In the genomic region with DNA sequence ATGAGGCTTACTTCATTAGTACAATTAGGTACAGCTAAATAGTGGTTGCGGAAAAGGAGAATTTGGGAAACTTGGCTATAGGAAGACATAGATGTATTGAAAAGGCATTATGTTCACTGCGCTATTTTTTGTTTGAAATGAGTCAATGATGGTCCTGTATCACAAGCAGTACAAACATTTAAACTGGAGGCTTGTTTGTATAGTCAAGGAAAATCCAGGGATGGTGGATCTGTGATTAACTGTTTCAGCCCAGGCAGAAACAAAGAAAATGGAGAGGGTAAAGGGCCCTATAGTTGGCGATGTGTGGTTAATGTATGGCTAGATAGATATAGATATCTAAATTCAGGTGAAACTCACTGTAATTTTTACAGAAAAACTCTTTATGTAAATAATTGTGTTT, we compare ENCODE assay signal across 26 cellular contexts.
DNase-seq lines count a peak whose midpoint lies in the region; ATAC-seq, FAIRE-seq and TF ChIP-seq lines count a peak whose summit lies in the region.
"Had no signal": no experiment of that assay in that cellular context is flagged by ENCODE, and none has a peak within 500 bp of the region (broad histone marks: within the 10 kb centered on the region; RNA-seq: fewer than 3 reads in every experiment).

No MANE protein-coding gene starts in this region.

- CTCF ChIA-PET in IMR-90 (lab: Yijun Ruan, JAX): interaction anchor here (1.2 kb wide), 1 partner anchor 137 kb away, joined by 7 read pairs; no protein-coding TSS in a partner anchor
- CTCF ChIA-PET in K562 (lab: Yijun Ruan, JAX; ENCODE audit: low intra/inter-chr PET ratio): no interaction called here

- H4K91ac ChIP-seq in IMR-90 (ENCODE audit: insufficient read depth, low read depth, low read length): no peak overlapping the region

- POLR2A ChIA-PET in IMR-90 (lab: Charles Lee; ENCODE audit: unreplicated experiment): no interaction called here
- POLR2A ChIA-PET in K562 (lab: Yijun Ruan, JAX): interaction anchor here (0.6 to 2.3 kb wide), 5 partner anchors 12 to 277 kb away, joined by 3 to 9 read pairs (median 4); no protein-coding TSS in a partner anchor

- H3K9ac ChIP-seq in IMR-90 (ENCODE audit: low read depth, low read length) (no peak overlapping the region), K562 (ENCODE audit: insufficient read depth in 1 of 2, low read depth in 2 of 2, low read length in 2 of 2) (no peak overlapping the region)
- H3K9ac ChIP-seq: GM23248 had no signal

- BruUV-seq in IMR-90 (replicated peaks; lab: Mats Ljungman, UMichigan) (no TSS peak), K562 (replicated peaks; lab: Mats Ljungman, UMichigan) (no TSS peak)

- TF ChIP-seq EP300 in K562 (IDR thresholded peaks at IDR 0.05; ENCODE audit: low read length): no peak

- no peaks in the 10 kb centered on the region for H3K9me2 ChIP-seq in DOHH2 (replicated peaks; ENCODE audit: control insufficient read depth, low read length)

- DNase-seq in IMR-90 (no peak), K562 (ENCODE audit: extremely low read depth in 1 of 4, low spot score in 3 of 4) (no peak), naive B cell (no peak), ascending aorta (ENCODE audit: low spot score in 2 of 2) (no peak)
- DNase-seq in natural killer cell treated with Interleukin-12 subunit alpha and Interleukin-12 subunit beta and Interleukin-15 and Interleukin-18, amount 100 ng/mL, for 72 hours (ENCODE audit: low spot score): no peak
- DNase-seq: Calu3; CD8-positive, alpha-beta memory T cell; GM23248; H9; NCI-H1092 treated with DMSO at 0.1 percent for 48 hours; NCI-H1436 treated with DMSO at 0.1 percent for 48 hours; NCI-H187 treated with DMSO at 0.1 percent for 48 hours; NCI-H2171 treated with DMSO at 0.1 percent for 48 hours; NCI-H345; NCI-H510A treated with DMSO at 0.1 percent for 48 hours; NCI-H748 treated with DMSO at 0.1 percent for 48 hours; NK-92 treated with Interleukin-12 subunit alpha and Interleukin-12 subunit beta, amount 100 ng/mL, for 24 hours; PC-9 had no signal

- H3K9me3 ChIP-seq in DOHH2 (ENCODE audit: control insufficient read depth, insufficient read depth, low read length): no peaks in the 10 kb centered on the region
- H3K9me3 ChIP-seq in IMR-90 (ENCODE audit: control insufficient read depth, insufficient read depth, low read length): no peaks in the 10 kb centered on the region
- no peaks in the 10 kb centered on the region for H3K9me3 ChIP-seq in K562 (replicated peaks; ENCODE audit: control insufficient read depth, insufficient read depth, low read depth, low read length)
- no peaks in the 10 kb centered on the region for H3K9me3 ChIP-seq in ascending aorta
- H3K9me3 ChIP-seq: SJSA1 had no signal

- in situ Hi-C loops in IMR-90 (cut with MboI; ENCODE audit: low sequenced_read_pairs): no loop called here
- in situ Hi-C loops in K562 (cut with MboI): no loop called here

- H3K23ac ChIP-seq in IMR-90 (ENCODE audit: low read depth, low read length): no peak overlapping the region

- no peak overlapping the region for H2BK15ac ChIP-seq in IMR-90 (ENCODE audit: low read depth, low read length)

- H3K14ac ChIP-seq in IMR-90 (replicated peaks; ENCODE audit: low read depth, low read length): no peak overlapping the region

- peaks cover 47 to 91% (median 79%) of the 10 kb centered on the region in 3 donors for H3K4me1 Mint-ChIP-seq in naive B cell
- H3K4me1 Mint-ChIP-seq in natural killer cell treated with Interleukin-12 subunit alpha and Interleukin-12 subunit beta and Interleukin-15 and Interleukin-18, amount 100 ng/mL, for 72 hours (ENCODE audit: low read depth in 2 of 2): no peaks in the 10 kb centered on the region
- H3K4me1 Mint-ChIP-seq: CD8-positive, alpha-beta memory T cell had no signal

- H2AK5ac ChIP-seq in IMR-90 (ENCODE audit: low read depth, low read length): no peak overlapping the region

- H2BK5ac ChIP-seq in IMR-90 (ENCODE audit: low read depth, low read length, poor library complexity, severe bottlenecking): peak overlapping the region; percentile 5

- H3K27ac Mint-ChIP-seq in naive B cell: peak overlapping the region; percentile 7 to 69 (median 44)
- no peak overlapping the region for H3K27ac Mint-ChIP-seq in natural killer cell treated with Interleukin-12 subunit alpha and Interleukin-12 subunit beta and Interleukin-15 and Interleukin-18, amount 100 ng/mL, for 72 hours
- H3K27ac Mint-ChIP-seq: CD14-positive monocyte; CD8-positive, alpha-beta memory T cell had no signal

- H2BK20ac ChIP-seq in IMR-90 (ENCODE audit: low read depth, low read length): no peak overlapping the region

- H3K36me3 ChIP-seq in DOHH2 (ENCODE audit: control insufficient read depth, low read length): peaks cover 26% of the 10 kb centered on the region
- peaks cover 6% of the 10 kb centered on the region for H3K36me3 ChIP-seq in IMR-90 (ENCODE audit: control insufficient read depth, insufficient read depth, low read length)
- peaks cover 5% of the 10 kb centered on the region; the same call in 2 of the 3 replicates for H3K36me3 ChIP-seq in K562 (ENCODE audit: control insufficient read depth, insufficient read depth, low read length)
- peaks cover 0 to 9% of the 10 kb centered on the region in 2 donors for H3K36me3 ChIP-seq in ascending aorta

- H2AFZ ChIP-seq in IMR-90 (replicated peaks; ENCODE audit: low read length, poor library complexity) (no peak overlapping the region), K562 (ENCODE audit: low read depth, low read length) (no peak overlapping the region)
- H2AFZ ChIP-seq: GM23248, PC-9 had no signal

- H4K8ac ChIP-seq in IMR-90 (ENCODE audit: low read depth in 2 of 2, low read length in 2 of 2): no peak overlapping the region

- peaks cover 28% of the 10 kb centered on the region for H3F3A ChIP-seq in DOHH2 (ENCODE audit: control insufficient read depth, insufficient read depth)

- peaks cover 0 to 5% of the 10 kb centered on the region in 2 donors for H3K36me3 Mint-ChIP-seq in naive B cell
- no peaks in the 10 kb centered on the region for H3K36me3 Mint-ChIP-seq in natural killer cell treated with Interleukin-12 subunit alpha and Interleukin-12 subunit beta and Interleukin-15 and Interleukin-18, amount 100 ng/mL, for 72 hours
- H3K36me3 Mint-ChIP-seq: CD8-positive, alpha-beta memory T cell; IgD-negative memory B cell had no signal

- intact Hi-C loops in IMR-90 (cut with micrococcal nuclease): loop anchor here (5.0 kb wide), 1 partner anchor 43 kb away; no protein-coding TSS in a partner anchor
- intact Hi-C loops in K562 (cut with micrococcal nuclease): loop anchor here (5.0 kb wide), 1 partner anchor 78 kb away; a partner anchor contains a TSS
- intact Hi-C loops in ascending aorta (cut with DNase I): loop anchor here (5.0 kb wide), 1 partner anchor 78 kb away; a partner anchor contains a TSS

- H3K27me3 ChIP-seq in DOHH2 (ENCODE audit: control insufficient read depth, low read length): no peaks in the 10 kb centered on the region
- no peaks in the 10 kb centered on the region for H3K27me3 ChIP-seq in IMR-90 (ENCODE audit: control insufficient read depth, insufficient read depth, low read length)
- H3K27me3 ChIP-seq in K562 (ENCODE audit: control insufficient read depth in 2 of 2, insufficient read depth in 2 of 2, low read length in 2 of 2): no peaks in the 10 kb centered on the region
- H3K27me3 ChIP-seq in ascending aorta: no peaks in the 10 kb centered on the region
- H3K27me3 ChIP-seq: SJSA1 had no signal

- no peak overlapping the region for H2AK9ac ChIP-seq in IMR-90 (replicated peaks; ENCODE audit: low read depth, low read length, poor library complexity)

- H3K79me2 ChIP-seq in DOHH2 (ENCODE audit: control insufficient read depth, low read length) (peaks cover 82% of the 10 kb centered on the region), K562 (ENCODE audit: control insufficient read depth, insufficient read depth, low read length) (no peaks in the 10 kb centered on the region; the same call in 2 of the 3 replicates)

- H3K27me3 Mint-ChIP-seq in naive B cell: no peaks in the 10 kb centered on the region
- H3K27me3 Mint-ChIP-seq in natural killer cell treated with Interleukin-12 subunit alpha and Interleukin-12 subunit beta and Interleukin-15 and Interleukin-18, amount 100 ng/mL, for 72 hours: no peaks in the 10 kb centered on the region
- H3K27me3 Mint-ChIP-seq: B cell, IgD-negative memory B cell had no signal

- TF ChIP-seq POLR2A in IMR-90 (IDR thresholded peaks at IDR 0.05; ENCODE audit: low read depth, low read length) (no peak), K562 (conservative IDR thresholded peaks at IDR 0.05) (no peak)

- H3K4me1 ChIP-seq in DOHH2 (ENCODE audit: control insufficient read depth, low read length): peaks cover 96% of the 10 kb centered on the region
- H3K4me1 ChIP-seq in IMR-90 (ENCODE audit: control insufficient read depth, insufficient read depth, low read length): peaks cover 20% of the 10 kb centered on the region
- H3K4me1 ChIP-seq in K562 (replicated peaks in 1 of 2; ENCODE audit: control insufficient read depth in 2 of 2, insufficient read depth in 2 of 2, low read length in 2 of 2): no peaks in the 10 kb centered on the region
- H3K4me1 ChIP-seq in ascending aorta: peaks cover 4 to 73% of the 10 kb centered on the region in 2 donors

- H3K27ac ChIP-seq in DOHH2 (ENCODE audit: low read depth, low read length) (peak overlapping the region; percentile 11; the same call in 1 of the 2 replicates), IMR-90 (ENCODE audit: insufficient read depth, low read length) (no peak overlapping the region), K562 (ENCODE audit: extremely low read depth, low read depth, low read length) (no peak overlapping the region), ascending aorta (no peak overlapping the region)
- H3K27ac ChIP-seq: PC-9, SJSA1 had no signal

- no peak overlapping the region for H3K4me3 Mint-ChIP-seq in naive B cell
- H3K4me3 Mint-ChIP-seq in natural killer cell treated with Interleukin-12 subunit alpha and Interleukin-12 subunit beta and Interleukin-15 and Interleukin-18, amount 100 ng/mL, for 72 hours: no peak overlapping the region
- H3K4me3 Mint-ChIP-seq: B cell; CD14-positive monocyte; CD8-positive, alpha-beta memory T cell; H9; IgD-negative memory B cell had no signal

- TF ChIP-seq RAD21 in IMR-90 (IDR thresholded peaks at IDR 0.05; ENCODE audit: low read length) (no peak), K562 (CRISPR knock-in tag; conservative IDR thresholded peaks at IDR 0.05 in 1 of 2, IDR thresholded peaks at IDR 0.05 in 1 of 2) (no peak)

- no peak overlapping the region for H3K56ac ChIP-seq in IMR-90 (ENCODE audit: extremely low read depth, insufficient read depth, low read length)

- H4K5ac ChIP-seq in IMR-90 (ENCODE audit: low read depth, low read length): no peak overlapping the region

- dilution Hi-C loops in IMR-90 (cut with HindIII; ENCODE audit: low sequenced_read_pairs, unreplicated experiment): no loop called here

- H3K18ac ChIP-seq in IMR-90 (ENCODE audit: low read depth, low read length): no peak overlapping the region

- peak; percentile 35 for FAIRE-seq in K562 (lab: Jason Lieb, UNC)
- FAIRE-seq: GM18507 had no signal

- peaks cover 0 to 48% of the 10 kb centered on the region in 2 experiments; a peak in 2 of 4 replicates for H3K79me1 ChIP-seq in IMR-90 (ENCODE audit: low read depth in 1 of 2, low read length in 2 of 2)

- no peak overlapping the region for H3K4me3 ChIP-seq in DOHH2 (ENCODE audit: low read length)
- H3K4me3 ChIP-seq in IMR-90 (ENCODE audit: insufficient read depth, low read depth, low read length): no peak overlapping the region
- no peak overlapping the region for H3K4me3 ChIP-seq in K562
- no peak overlapping the region for H3K4me3 ChIP-seq in ascending aorta
- H3K4me3 ChIP-seq: GM23248, PC-9, SJSA1 had no signal

- WGBS in IMR-90 (ENCODE audit: extremely low coverage in 2 of 2, insufficient read length in 1 of 2), 2 experiments: no CpG with 5 or more reads among the region's 3 CpGs
- WGBS in K562 (ENCODE audit: insufficient coverage, low coverage, missing lambda C conversion rate): 91% methylated on average over 3 of the region's 3 CpGs

- no peak overlapping the region for H2BK120ac ChIP-seq in IMR-90 (ENCODE audit: low read depth, low read length)

- H3K4me2 ChIP-seq in DOHH2 (ENCODE audit: low read length) (no peak overlapping the region), IMR-90 (ENCODE audit: low read depth, low read length) (no peak overlapping the region), K562 (ENCODE audit: insufficient read depth, low read length) (no peak overlapping the region)
- H3K4me2 ChIP-seq: PC-9 had no signal

- no peak overlapping the region for H3K4ac ChIP-seq in IMR-90 (ENCODE audit: low read depth, low read length)

- peaks cover 17% of the 10 kb centered on the region for H3K9me1 ChIP-seq in IMR-90 (ENCODE audit: insufficient read depth, low read length)
- H3K9me1 ChIP-seq in K562 (ENCODE audit: control insufficient read depth, insufficient read depth, low read length): no peaks in the 10 kb centered on the region

- TF ChIP-seq CTCF in DOHH2 (IDR thresholded peaks at IDR 0.05; ENCODE audit: low read depth, low read length, poor library complexity, severe bottlenecking): no peak
- TF ChIP-seq CTCF in IMR-90 (conservative IDR thresholded peaks at IDR 0.05; ENCODE audit: low read depth, low read length): no peak
- TF ChIP-seq CTCF in K562 (IDR thresholded peaks at IDR 0.05 in 2 of 3, conservative IDR thresholded peaks at IDR 0.05 in 1 of 3; ENCODE audit: insufficient read depth in 2 of 3, low read depth in 1 of 3, low read length in 3 of 3): no peak
- TF ChIP-seq CTCF in ascending aorta (IDR thresholded peaks at IDR 0.05): no peak

- no peaks in the 10 kb centered on the region for H3K9me3 Mint-ChIP-seq in naive B cell
- H3K9me3 Mint-ChIP-seq in natural killer cell treated with Interleukin-12 subunit alpha and Interleukin-12 subunit beta and Interleukin-15 and Interleukin-18, amount 100 ng/mL, for 72 hours: no peaks in the 10 kb centered on the region
- H3K9me3 Mint-ChIP-seq: CD8-positive, alpha-beta memory T cell; H9; IgD-negative memory B cell had no signal

- ATAC-seq in IMR-90 (ENCODE audit: low read depth) (no peak), K562 (no peak), naive B cell (ENCODE audit: low read depth in 2 of 2) (no peak), GM19324 (IDR thresholded peaks at IDR 0.05; ENCODE audit: low FRiP score, unreplicated experiment) (no peak)
- no peak for ATAC-seq in natural killer cell treated with Interleukin-12 subunit alpha and Interleukin-12 subunit beta and Interleukin-15 and Interleukin-18, amount 100 ng/mL, for 72 hours
- ATAC-seq: Right ventricle myocardium inferior had no signal

- H4K20me1 ChIP-seq in DOHH2 (ENCODE audit: control insufficient read depth, insufficient read depth, low read depth, low read length) (0 out of 2 replicates have a peak, but pooled peaks cover 3% of the 10 kb centered on the region), IMR-90 (ENCODE audit: insufficient read depth, low read length) (peaks cover 95% of the 10 kb centered on the region), K562 (replicated peaks; ENCODE audit: control insufficient read depth, insufficient read depth, low read length) (no peaks in the 10 kb centered on the region)

Comparison
In these comparisons a context has a peak if more than half of its experiments do, and no peak if none do; other contexts are left out.
1. H3K27ac Mint-ChIP-seq: peak in naive B cell (6 of 6); none in natural killer cell treated with Interleukin-12 subunit alpha and Interleukin-12 subunit beta and Interleukin-15 and Interleukin-18, amount 100 ng/mL, for 72 hours (0 of 2).